37 cellular contexts compared by ENCODE assay signal in the genomic region with DNA sequence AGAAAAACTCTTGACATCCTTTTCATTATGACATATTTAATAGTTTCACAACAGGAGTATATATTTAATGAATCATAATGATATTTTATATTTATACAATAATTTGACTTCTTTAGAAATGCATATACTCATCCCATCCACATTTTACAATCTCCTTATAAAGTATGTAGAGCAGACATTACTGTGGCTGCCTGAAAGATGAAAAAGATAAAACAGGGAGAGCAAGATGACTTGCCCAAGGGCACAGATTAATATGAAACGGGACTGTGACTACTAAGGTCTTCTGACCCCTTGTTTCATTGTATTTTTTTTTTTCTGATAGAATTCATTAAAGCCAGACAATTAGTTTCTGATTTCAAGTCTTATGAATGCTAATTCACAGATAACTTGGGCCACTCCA.
"Had no signal": no experiment of that assay in that cellular context is flagged by ENCODE, and none has a peak within 500 bp of the region (broad histone marks: within the 10 kb centered on the region; RNA-seq: fewer than 3 reads in every experiment).

No MANE protein-coding gene starts in this region.

- H3K27me3 ChIP-seq: MG63 had no signal

- H3K9me3 ChIP-seq: MG63 had no signal

- H3K4me2 ChIP-seq: KMS-11 had no signal

- H3K4me3 ChIP-seq: MG63 had no signal

- DNase-seq: Karpas-422, Kasumi-1, KBM-7, KG1, MG63, MM.1S, MV-4-11, NCI-H1048, NCI-H1092, NCI-H1092 treated with DMSO at 0.1 percent for 48 hours, NCI-H1105, NCI-H1105 treated with DMSO at 0.1 percent for 48 hours, NCI-H1417, NCI-H1417 treated with DMSO at 0.1 percent for 48 hours, NCI-H1436, NCI-H1436 treated with DMSO at 0.1 percent for 48 hours, NCI-H146, NCI-H1694, NCI-H1694 treated with DMSO at 0.1 percent for 48 hours, NCI-H187, NCI-H187 treated with DMSO at 0.1 percent for 48 hours, NCI-H1930, NCI-H2029, NCI-H2029 treated with DMSO at 0.1 percent for 48 hours, NCI-H2081, NCI-H2081 treated with DMSO at 0.1 percent for 48 hours, NCI-H2107, NCI-H2171, NCI-H2171 treated with DMSO at 0.1 percent for 48 hours, NCI-H2227 treated with DMSO at 0.1 percent for 48 hours, NCI-H226, NCI-H345, NCI-H446, NCI-H446 treated with DMSO at 0.1 percent for 48 hours, NCI-H510A, NCI-H510A treated with DMSO at 0.1 percent for 48 hours had no signal

- H3K9ac ChIP-seq: KMS-11 had no signal

- H3K36me3 ChIP-seq: MG63 had no signal

- H3K27ac ChIP-seq: KMS-11 had no signal
